In genomic region chr6:12026833-12027232, GRCh38 we compare ENCODE assay signal across 20 cellular contexts. TPM values are rescaled to one million over a fixed set of nuclear protein-coding genes. Genes with fewer than 3 reads are reported as not detected.
A peak's percentile ranks its signal among the peaks of the same experiment; 100 is the strongest.
DNase-seq lines count a peak whose midpoint lies in the region; ATAC-seq, FAIRE-seq and TF ChIP-seq lines count a peak whose summit lies in the region.
"Had no signal": no experiment of that assay in that cellular context is flagged by ENCODE, and none has a peak within 500 bp of the region (broad histone marks: within the 10 kb centered on the region; RNA-seq: fewer than 3 reads in every experiment).

No MANE protein-coding gene starts in this region.

- H3K4me1 Mint-ChIP-seq in CD4-positive, CD25-positive, alpha-beta regulatory T cell: peaks cover 55 to 66% (median 62%) of the 10 kb centered on the region in 4 donors
- peaks cover 36% of the 10 kb centered on the region for H3K4me1 Mint-ChIP-seq in mesothelial cell of epicardium
- H3K4me1 Mint-ChIP-seq in activated naive CD8-positive, alpha-beta T cell treated with anti-CD3 and anti-CD28 coated beads, Interleukin-2, amount 50 U/mL, for 24 hours: peaks cover 53% of the 10 kb centered on the region

- SMC1A ChIA-PET in GM12878 (lab: Charles Lee; ENCODE audit: uncharacterized antibody, unreplicated experiment): no interaction called here

- RAD21 ChIA-PET in GM12878 (lab: Charles Lee; ENCODE audit: unreplicated experiment): no interaction called here

- peaks cover 0 to 20% (median 6%) of the 10 kb centered on the region in 7 donors for H3K9me3 Mint-ChIP-seq in CD4-positive, CD25-positive, alpha-beta regulatory T cell
- peaks cover 28% of the 10 kb centered on the region for H3K9me3 Mint-ChIP-seq in mesothelial cell of epicardium
- peaks cover 25% of the 10 kb centered on the region for H3K9me3 Mint-ChIP-seq in activated naive CD8-positive, alpha-beta T cell treated with anti-CD3 and anti-CD28 coated beads, Interleukin-2, amount 50 U/mL, for 24 hours
- H3K9me3 Mint-ChIP-seq: GM23338 had no signal

- peaks cover 15 to 17% of the 10 kb centered on the region in 2 experiments for H3K9me3 ChIP-seq in CD4-positive, CD25-positive, alpha-beta regulatory T cell (ENCODE audit: control insufficient read depth in 2 of 2, low read length in 2 of 2)
- H3K9me3 ChIP-seq in GM12878 (replicated peaks; ENCODE audit: control insufficient read depth, insufficient read depth, low read length): peaks cover 27% of the 10 kb centered on the region
- H3K9me3 ChIP-seq: BE2C had no signal

- H2AFZ ChIP-seq in GM12878 (ENCODE audit: control insufficient read depth, low read depth, low read length): no peak overlapping the region
- H2AFZ ChIP-seq: GM23338 had no signal

- TF ChIP-seq RAD21 in GM12878 (IDR thresholded peaks at IDR 0.05; ENCODE audit: insufficient read depth, low read depth, low read length): no peak

- peaks cover 9% of the 10 kb centered on the region for H3K36me3 ChIP-seq in CD4-positive, CD25-positive, alpha-beta regulatory T cell (ENCODE audit: control insufficient read depth, insufficient read depth, low read length)
- peaks cover 3 to 18% of the 10 kb centered on the region in 2 experiments; a peak in 3 of 4 replicates for H3K36me3 ChIP-seq in GM12878 (ENCODE audit: control insufficient read depth in 2 of 2, insufficient read depth in 2 of 2, low read length in 1 of 2)
- H3K36me3 ChIP-seq: BE2C had no signal

- no peak overlapping the region for H3K4me2 ChIP-seq in GM12878 (ENCODE audit: control insufficient read depth, insufficient read depth)
- H3K4me2 ChIP-seq: A549, GM23338 had no signal

- TF ChIP-seq CTCF in GM12878 (IDR thresholded peaks at IDR 0.05 in 2 of 3, conservative IDR thresholded peaks at IDR 0.05 in 1 of 3; ENCODE audit: control insufficient read depth in 2 of 3, extremely low read depth in 1 of 3, insufficient read depth in 1 of 3, low read depth in 3 of 3, low read length in 3 of 3): no peak
- no peak for TF ChIP-seq CTCF in mesothelial cell of epicardium (IDR thresholded peaks at IDR 0.05; ENCODE audit: unreplicated experiment)

- H3K4me3 ChIP-seq in CD4-positive, CD25-positive, alpha-beta regulatory T cell (ENCODE audit: low read depth, low read length): peak overlapping the region; percentile 12
- H3K4me3 ChIP-seq in GM12878: no peak overlapping the region
- H3K4me3 ChIP-seq: A549; BLaER1 treated with 17β-estradiol and CSF1 and Interleukin-3, amounts not matched to agents 10 nM and 100 nM; GM23338 had no signal

- H3K4me1 ChIP-seq in CD4-positive, CD25-positive, alpha-beta regulatory T cell (ENCODE audit: control insufficient read depth, insufficient read depth, low read length, poor library complexity, severe bottlenecking): peaks cover 16% of the 10 kb centered on the region
- H3K4me1 ChIP-seq in GM12878 (ENCODE audit: control insufficient read depth, insufficient read depth, low read length): peaks cover 7% of the 10 kb centered on the region; the same call in 1 of the 2 replicates
- H3K4me1 ChIP-seq: A549 had no signal

- CTCF ChIA-PET in GM12878 (lab: Yijun Ruan, JAX): no interaction called here

- H3K27me3 ChIP-seq in CD4-positive, CD25-positive, alpha-beta regulatory T cell (ENCODE audit: control insufficient read depth, insufficient read depth, low read length): no peaks in the 10 kb centered on the region
- no peaks in the 10 kb centered on the region for H3K27me3 ChIP-seq in GM12878 (replicated peaks in 1 of 2; ENCODE audit: control insufficient read depth in 2 of 2, insufficient read depth in 2 of 2, low read length in 1 of 2)
- H3K27me3 ChIP-seq: BE2C; BLaER1 treated with 17β-estradiol and CSF1 and Interleukin-3, amounts not matched to agents 10 nM and 100 nM had no signal

- no peak overlapping the region for H3K9ac ChIP-seq in GM12878 (ENCODE audit: control insufficient read depth, insufficient read depth, low read length)
- H3K9ac ChIP-seq: BLaER1 treated with 17β-estradiol and CSF1 and Interleukin-3, amounts not matched to agents 10 nM and 100 nM had no signal

- peaks cover 48% of the 10 kb centered on the region for H3K36me3 Mint-ChIP-seq in CD4-positive, CD25-positive, alpha-beta regulatory T cell
- H3K36me3 Mint-ChIP-seq in mesothelial cell of epicardium: peaks cover 48% of the 10 kb centered on the region
- peaks cover 79% of the 10 kb centered on the region for H3K36me3 Mint-ChIP-seq in activated naive CD8-positive, alpha-beta T cell treated with anti-CD3 and anti-CD28 coated beads, Interleukin-2, amount 50 U/mL, for 24 hours (ENCODE audit: low read depth)

- H3K27ac Mint-ChIP-seq in CD4-positive, CD25-positive, alpha-beta regulatory T cell: no peak overlapping the region
- H3K27ac Mint-ChIP-seq in mesothelial cell of epicardium: peak overlapping the region; percentile 59
- no peak overlapping the region for H3K27ac Mint-ChIP-seq in activated naive CD8-positive, alpha-beta T cell treated with anti-CD3 and anti-CD28 coated beads, Interleukin-2, amount 50 U/mL, for 24 hours

- TF ChIP-seq POLR2A in GM12878 (IDR thresholded peaks at IDR 0.05; ENCODE audit: low read depth, low read length): no peak

- WGBS in GM12878 (ENCODE audit: insufficient coverage, insufficient replicate concordance, low lambda C conversion rate, missing lambda C conversion rate): 95% methylated on average over 1 of the region's 1 CpG

- peaks cover 88% of the 10 kb centered on the region for H3K79me2 ChIP-seq in GM12878 (ENCODE audit: control insufficient read depth, insufficient read depth, low read length)

- intact Hi-C loops in GM12878 (cut with micrococcal nuclease; ENCODE audit: unreplicated experiment): no loop called here

- BruUV-seq in GM12878 (replicated peaks; lab: Mats Ljungman, UMichigan): no TSS peak

- H4K20me1 ChIP-seq in GM12878 (ENCODE audit: control insufficient read depth, insufficient read depth): no peaks in the 10 kb centered on the region

- H3K27me3 Mint-ChIP-seq in CD4-positive, CD25-positive, alpha-beta regulatory T cell: no peaks in the 10 kb centered on the region
- H3K27me3 Mint-ChIP-seq in mesothelial cell of epicardium (ENCODE audit: low read depth): no peaks in the 10 kb centered on the region
- no peaks in the 10 kb centered on the region for H3K27me3 Mint-ChIP-seq in activated naive CD8-positive, alpha-beta T cell treated with anti-CD3 and anti-CD28 coated beads, Interleukin-2, amount 50 U/mL, for 24 hours

- no peak for FAIRE-seq in GM12878 (lab: Jason Lieb, UNC)
- FAIRE-seq: A549, G401.6 had no signal

- no peak overlapping the region for H3K27ac ChIP-seq in CD4-positive, CD25-positive, alpha-beta regulatory T cell (ENCODE audit: insufficient read depth, low read length, poor library complexity, severe bottlenecking)
- no peak overlapping the region for H3K27ac ChIP-seq in GM12878 (ENCODE audit: control insufficient read depth, insufficient read depth)
- H3K27ac ChIP-seq: A549; BLaER1 treated with 17β-estradiol and CSF1 and Interleukin-3, amounts not matched to agents 10 nM and 100 nM had no signal

- in situ Hi-C loops in GM12878 (cut with MboI): no loop called here

- DNase-seq in CD4-positive, CD25-positive, alpha-beta regulatory T cell: no peak
- no peak for DNase-seq in GM12878 (ENCODE audit: low read depth, low spot score)
- DNase-seq in mesothelial cell of epicardium (ENCODE audit: low spot score in 2 of 2, unreplicated experiment in 2 of 2): no peak
- DNase-seq in C1 segment of cervical spinal cord (lab: John Stamatoyannopoulos, UW): no peak
- no peak for DNase-seq in activated naive CD8-positive, alpha-beta T cell treated with anti-CD3 and anti-CD28 coated beads, Interleukin-2, amount 50 U/mL, for 24 hours
- no peak for DNase-seq in activated CD4-positive, CD25-positive, alpha-beta regulatory T cell (lab: John Stamatoyannopoulos, UW)
- DNase-seq: 8988T; ACHN; AML-193; BE2C; Caco-2; CD8-positive, alpha-beta T cell; DMS153; DND-41; H9 had no signal

- no peak for ATAC-seq in CD4-positive, CD25-positive, alpha-beta regulatory T cell (ENCODE audit: low read depth in 2 of 2)
- ATAC-seq in GM12878: no peak
- no peak for ATAC-seq in activated naive CD8-positive, alpha-beta T cell treated with anti-CD3 and anti-CD28 coated beads, Interleukin-2, amount 50 U/mL, for 24 hours
- ATAC-seq: A549; CD8-positive, alpha-beta T cell; GM23338; HCT116 had no signal

- no peak for TF ChIP-seq EP300 in GM12878 (IDR thresholded peaks at IDR 0.05; ENCODE audit: borderline replicate concordance in 1 of 2, control insufficient read depth in 1 of 2, low read depth in 2 of 2, low read length in 2 of 2)

- peak overlapping the region in 1 of 4 donors; percentile 21 for H3K4me3 Mint-ChIP-seq in CD4-positive, CD25-positive, alpha-beta regulatory T cell
- no peak overlapping the region for H3K4me3 Mint-ChIP-seq in mesothelial cell of epicardium
- no peak overlapping the region for H3K4me3 Mint-ChIP-seq in activated naive CD8-positive, alpha-beta T cell treated with anti-CD3 and anti-CD28 coated beads, Interleukin-2, amount 50 U/mL, for 24 hours
- H3K4me3 Mint-ChIP-seq: GM23338, H9 had no signal

- POLR2A ChIA-PET in GM12878 (lab: Charles Lee): no interaction called here

TF ChIP-seq in GM12878, 131 proteins besides CTCF, POLR2A, EP300 and RAD21 (continues in another document):
- TF ChIP-seq ATF7 (IDR thresholded peaks at IDR 0.05; ENCODE audit: low read depth): no peak

RNA-seq across cellular contexts. Expression of gene HIVEP1, which starts 14.7 kb away (rescaled TPM):
- total RNA-seq in CD4-positive, CD25-positive, alpha-beta regulatory T cell: 96.4 TPM
- 1 to 10 TPM; 3.9 to 7.7 (median 7.1) TPM for polyA plus RNA-seq in CD4-positive, CD25-positive, alpha-beta regulatory T cell
- total RNA-seq in GM12878 (2013; cell fraction: nucleolus; rRNA removed): 251 and 262 TPM in 2 replicates
- total RNA-seq in GM12878 (2014; rRNA removed): 32.2 and 33.7 TPM in 2 replicates
- 37.0 and 39.1 TPM in 2 replicates for total RNA-seq in GM12878 (2014; rRNA removed; fragmentation: Illumina TruSeq; extraction: Trizol)
- total RNA-seq in GM12878 (2021): 37.5 and 37.7 TPM in 2 replicates
- polyA plus RNA-seq in GM12878 (2011; ENCODE audit: low read depth): 14.0 TPM
- polyA plus RNA-seq in GM12878 (2011; rRNA removed): 13.6 and 19.7 TPM in 2 replicates
- polyA plus RNA-seq in GM12878 (2011; cell fraction: cytosol; rRNA removed): 23.6 and 25.1 TPM in 2 replicates
- 36.9 and 47.3 TPM in 2 replicates for polyA plus RNA-seq in GM12878 (2011; cell fraction: nucleus; rRNA removed)
- polyA plus RNA-seq in GM12878 (2012): 14.9 and 17.9 TPM in 2 replicates
- 31.1 and 40.9 TPM in 2 replicates for polyA plus RNA-seq in GM12878 (2014; fragmentation: Illumina TruSeq; extraction: Trizol)
- 1 to 10 TPM; 4.3 to 6.7 TPM for polyA plus RNA-seq in GM12878 (2014; fragmentation: Nextera tagmentation; extraction: Ambion mirVana)
- polyA plus RNA-seq in GM12878 (2014; rRNA removed): 22.5 and 23.5 TPM in 2 replicates
- polyA plus RNA-seq in GM12878 (2016; fragmentation: Nextera tagmentation; extraction: Ambion mirVana): 10 to 100 TPM; 11.9 to 13.2 TPM
- polyA minus RNA-seq in GM12878 (2011; rRNA and poly(A)+ RNA removed): 71.2 and 77.4 TPM in 2 replicates
- polyA minus RNA-seq in GM12878 (2011; cell fraction: cytosol; rRNA and poly(A)+ RNA removed): 17.7 and 17.9 TPM in 2 replicates
- polyA minus RNA-seq in GM12878 (2011; cell fraction: nucleus; rRNA and poly(A)+ RNA removed): 62.4 and 93.5 TPM in 2 replicates
- 63.4 to 69.4 TPM (median 64.0 TPM) in 3 replicates for total RNA-seq in mesothelial cell of epicardium
